Comparison of ENCODE assay signal across 15 cellular contexts in genomic region chr21:35398366-35398982, GRCh38.
DNase-seq lines count a peak whose midpoint lies in the region; ATAC-seq, FAIRE-seq and TF ChIP-seq lines count a peak whose summit lies in the region.
"Had no signal": no experiment of that assay in that cellular context is flagged by ENCODE, and none has a peak within 500 bp of the region (broad histone marks: within the 10 kb centered on the region; RNA-seq: fewer than 3 reads in every experiment).

No MANE protein-coding gene starts in this region.

- H3K9ac ChIP-seq in endothelial cell of umbilical vein (replicated peaks; ENCODE audit: extremely low read depth, insufficient read depth, low read length) = no peak overlapping the region

- CTCF ChIA-PET in endothelial cell of umbilical vein (lab: Charles Lee) = interaction anchor here (0.6 to 5.4 kb wide), 5 partner anchors 21 to 653 kb away, joined by 3 to 44 read pairs (median 4); no protein-coding TSS in a partner anchor

- no peaks in the 10 kb centered on the region for H3K79me2 ChIP-seq in endothelial cell of umbilical vein (ENCODE audit: control insufficient read depth, insufficient read depth, low read length)

- H3K4me1 Mint-ChIP-seq in natural killer cell treated with Interleukin-12 subunit alpha and Interleukin-12 subunit beta and Interleukin-15 and Interleukin-18, amount 100 ng/mL, for 72 hours (ENCODE audit: low read depth in 2 of 2) = peaks cover 32% of the 10 kb centered on the region in 2 donors
- peaks cover 7 to 11% of the 10 kb centered on the region in 2 donors for H3K4me1 Mint-ChIP-seq in natural killer cell
- no peaks in the 10 kb centered on the region for H3K4me1 Mint-ChIP-seq in glutamatergic neuron (ENCODE audit: low read depth, unreplicated experiment)

- no peak overlapping the region for H3K4me3 ChIP-seq in endothelial cell of umbilical vein (replicated peaks in 1 of 3; ENCODE audit: insufficient read depth in 1 of 3, low read depth in 1 of 3, low read length in 3 of 3)
- H3K4me3 ChIP-seq in thyroid gland (replicated peaks in 1 of 3) = no peak overlapping the region
- H3K4me3 ChIP-seq: Peyer's patch, prostate gland had no signal

- POLR2A ChIA-PET in endothelial cell of umbilical vein (lab: Charles Lee) = no interaction called here

- peak overlapping the region; percentile 69 to 84 for H3K27ac Mint-ChIP-seq in natural killer cell treated with Interleukin-12 subunit alpha and Interleukin-12 subunit beta and Interleukin-15 and Interleukin-18, amount 100 ng/mL, for 72 hours
- H3K27ac Mint-ChIP-seq in natural killer cell (no peak overlapping the region), glutamatergic neuron (ENCODE audit: unreplicated experiment) (no peak overlapping the region)
- H3K27ac Mint-ChIP-seq: CD4-positive, CD25-positive, alpha-beta regulatory T cell; endodermal cell; WTC11 had no signal

- no peaks in the 10 kb centered on the region for H3K36me3 Mint-ChIP-seq in natural killer cell treated with Interleukin-12 subunit alpha and Interleukin-12 subunit beta and Interleukin-15 and Interleukin-18, amount 100 ng/mL, for 72 hours
- H3K36me3 Mint-ChIP-seq in natural killer cell = no peaks in the 10 kb centered on the region
- no peaks in the 10 kb centered on the region for H3K36me3 Mint-ChIP-seq in glutamatergic neuron (ENCODE audit: unreplicated experiment)
- H3K36me3 Mint-ChIP-seq: CD4-positive, CD25-positive, alpha-beta regulatory T cell; WTC11 had no signal

- H3K9me1 ChIP-seq in endothelial cell of umbilical vein (replicated peaks; ENCODE audit: control insufficient read depth, extremely low read depth, insufficient read depth, low read length) = no peaks in the 10 kb centered on the region

- H3K27me3 ChIP-seq in endothelial cell of umbilical vein (ENCODE audit: control insufficient read depth in 2 of 2, insufficient read depth in 2 of 2, low read length in 2 of 2) (no peaks in the 10 kb centered on the region), thyroid gland (no peaks in the 10 kb centered on the region)
- H3K27me3 ChIP-seq: Peyer's patch had no signal

- H2AFZ ChIP-seq in endothelial cell of umbilical vein (ENCODE audit: low read depth, low read length) = peak overlapping the region; percentile 64

- ATAC-seq in natural killer cell treated with Interleukin-12 subunit alpha and Interleukin-12 subunit beta and Interleukin-15 and Interleukin-18, amount 100 ng/mL, for 72 hours = no peak
- ATAC-seq in natural killer cell = no peak
- ATAC-seq in GM18517 (IDR thresholded peaks at IDR 0.05; ENCODE audit: unreplicated experiment) = no peak
- no peak for ATAC-seq in HG03196 (IDR thresholded peaks at IDR 0.05; ENCODE audit: unreplicated experiment)
- ATAC-seq: WTC11 had no signal

- TF ChIP-seq CTCF in natural killer cell (IDR thresholded peaks at IDR 0.05) (no peak), endothelial cell of umbilical vein (IDR thresholded peaks at IDR 0.05; ENCODE audit: extremely low read depth in 1 of 2, insufficient read depth in 1 of 2, low read depth in 1 of 2, low read length in 2 of 2) (no peak), thyroid gland (IDR thresholded peaks at IDR 0.05) (no peak), glutamatergic neuron (IDR thresholded peaks at IDR 0.05; ENCODE audit: partially characterized antibody, unreplicated experiment) (no peak)

- dilution Hi-C loops in endothelial cell of umbilical vein (cut with MboI; ENCODE audit: extremely low pct_ligation_motif_present, low sequenced_read_pairs) = no loop called here

- no peaks in the 10 kb centered on the region for H4K20me1 ChIP-seq in endothelial cell of umbilical vein (replicated peaks; ENCODE audit: control insufficient read depth, extremely low read depth, insufficient read depth, low read length)

- H3K4me3 Mint-ChIP-seq in natural killer cell treated with Interleukin-12 subunit alpha and Interleukin-12 subunit beta and Interleukin-15 and Interleukin-18, amount 100 ng/mL, for 72 hours = peak overlapping the region; percentile 53
- H3K4me3 Mint-ChIP-seq in natural killer cell (no peak overlapping the region), glutamatergic neuron (ENCODE audit: unreplicated experiment) (no peak overlapping the region)
- H3K4me3 Mint-ChIP-seq: CD4-positive, CD25-positive, alpha-beta regulatory T cell; endodermal cell; WTC11 had no signal

- H3K27ac ChIP-seq in endothelial cell of umbilical vein (ENCODE audit: insufficient read depth, low read depth, low read length) (no peak overlapping the region), thyroid gland (no peak overlapping the region)
- H3K27ac ChIP-seq: Peyer's patch, prostate gland had no signal

- H3K4me1 ChIP-seq in endothelial cell of umbilical vein (ENCODE audit: control insufficient read depth, extremely low read depth, insufficient read depth, low read length) = peaks cover 7% of the 10 kb centered on the region
- H3K4me1 ChIP-seq in thyroid gland = no peaks in the 10 kb centered on the region
- H3K4me1 ChIP-seq: Peyer's patch, prostate gland had no signal

- intact Hi-C loops in natural killer cell (cut with micrococcal nuclease) = no loop called here
- intact Hi-C loops in endothelial cell of umbilical vein (cut with micrococcal nuclease) = no loop called here
- intact Hi-C loops in thyroid gland (cut with DNase I) = loop anchor here (10.0 kb wide), 1 partner anchor 654 kb away; no protein-coding TSS in a partner anchor

- FAIRE-seq in RCC 7860 (lab: Jason Lieb, UNC) (no peak), endothelial cell of umbilical vein (lab: Jason Lieb, UNC) (no peak)

- H3K9me3 ChIP-seq in endothelial cell of umbilical vein (replicated peaks; ENCODE audit: control insufficient read depth, insufficient read depth, low read length) (no peaks in the 10 kb centered on the region), thyroid gland (no peaks in the 10 kb centered on the region)
- H3K9me3 ChIP-seq: Peyer's patch, prostate gland had no signal

- H3K36me3 ChIP-seq in endothelial cell of umbilical vein (ENCODE audit: control insufficient read depth in 2 of 2, extremely low read depth in 1 of 2, insufficient read depth in 2 of 2, low read length in 2 of 2) (no peaks in the 10 kb centered on the region), thyroid gland (no peaks in the 10 kb centered on the region)
- H3K36me3 ChIP-seq: Peyer's patch, prostate gland had no signal

- no peaks in the 10 kb centered on the region for H3K9me3 Mint-ChIP-seq in natural killer cell treated with Interleukin-12 subunit alpha and Interleukin-12 subunit beta and Interleukin-15 and Interleukin-18, amount 100 ng/mL, for 72 hours
- H3K9me3 Mint-ChIP-seq in natural killer cell = no peaks in the 10 kb centered on the region
- no peaks in the 10 kb centered on the region for H3K9me3 Mint-ChIP-seq in glutamatergic neuron (ENCODE audit: unreplicated experiment)
- H3K9me3 Mint-ChIP-seq: CD4-positive, CD25-positive, alpha-beta regulatory T cell; endodermal cell had no signal

- TF ChIP-seq POLR2A in endothelial cell of umbilical vein (IDR thresholded peaks at IDR 0.05; ENCODE audit: low read depth, low read length) (no peak), thyroid gland (IDR thresholded peaks at IDR 0.05) (no peak)

- DNase-seq in natural killer cell treated with Interleukin-12 subunit alpha and Interleukin-12 subunit beta and Interleukin-15 and Interleukin-18, amount 100 ng/mL, for 72 hours (ENCODE audit: low spot score) = no peak
- DNase-seq in natural killer cell (no peak), RCC 7860 (ENCODE audit: low spot score) (peak; percentile 18), endothelial cell of umbilical vein (ENCODE audit: low read depth, low spot score) (peak; percentile 13), thyroid gland (peak; percentile 23 to 37), glutamatergic neuron (no peak)
- DNase-seq: aorta; CD4-positive, CD25-positive, alpha-beta regulatory T cell; endodermal cell; NCI-H1694; Peyer's patch had no signal

- no peak overlapping the region for H3K4me2 ChIP-seq in endothelial cell of umbilical vein (ENCODE audit: insufficient read depth, low read length)

- peaks cover 0 to 3% of the 10 kb centered on the region in 2 donors for H3K27me3 Mint-ChIP-seq in natural killer cell treated with Interleukin-12 subunit alpha and Interleukin-12 subunit beta and Interleukin-15 and Interleukin-18, amount 100 ng/mL, for 72 hours
- peaks cover 11 to 14% of the 10 kb centered on the region in 2 donors for H3K27me3 Mint-ChIP-seq in natural killer cell (ENCODE audit: low read depth in 2 of 2)
- H3K27me3 Mint-ChIP-seq in glutamatergic neuron (ENCODE audit: unreplicated experiment) = peaks cover 4% of the 10 kb centered on the region

- BruUV-seq in endothelial cell of umbilical vein (replicated peaks; lab: Mats Ljungman, UMichigan) = no TSS peak

TF ChIP-seq in endothelial cell of umbilical vein, 7 proteins besides CTCF, POLR2A, EP300 and RAD21:
- TF ChIP-seq MYC (IDR thresholded peaks at IDR 0.05; ENCODE audit: low read depth, low read length) (no peak), POLR2AphosphoS5 (IDR thresholded peaks at IDR 0.05; ENCODE audit: insufficient read depth, low read depth, low read length) (no peak), JUN (IDR thresholded peaks at IDR 0.05; ENCODE audit: borderline replicate concordance, insufficient read depth, insufficient read length, low read depth) (no peak), FOS (IDR thresholded peaks at IDR 0.05; ENCODE audit: borderline replicate concordance, insufficient read depth, low read length) (no peak), MAX (IDR thresholded peaks at IDR 0.05; ENCODE audit: insufficient read depth, insufficient read length) (no peak), GATA2 (IDR thresholded peaks at IDR 0.05; ENCODE audit: insufficient read depth, insufficient read length, low read depth, low read length) (no peak), EZH2 (IDR thresholded peaks at IDR 0.05; ENCODE audit: borderline replicate concordance, low read depth, low read length, severe bottlenecking) (no peak)
TF ChIP-seq in endothelial cell of umbilical vein: peak in this region for 0.

Comparison
In these comparisons a context has a peak if more than half of its experiments do, and no peak if none do; other contexts are left out.
1. H3K27ac Mint-ChIP-seq: peak in natural killer cell treated with Interleukin-12 subunit alpha and Interleukin-12 subunit beta and Interleukin-15 and Interleukin-18, amount 100 ng/mL, for 72 hours (2 of 2); none in natural killer cell (0 of 2) and glutamatergic neuron (single experiment).
2. DNase-seq: peak in RCC 7860 (single experiment), endothelial cell of umbilical vein (single experiment) and thyroid gland (2 of 2); none in natural killer cell treated with Interleukin-12 subunit alpha and Interleukin-12 subunit beta and Interleukin-15 and Interleukin-18, amount 100 ng/mL, for 72 hours (single experiment), natural killer cell (single experiment) and glutamatergic neuron (single experiment).